ENCODE assay signal across 19 cellular contexts in genomic region chr3:175988401-175988800, GRCh38.
"Had no signal": no experiment of that assay in that cellular context is flagged by ENCODE, and none has a peak within 500 bp of the region (broad histone marks: within the 10 kb centered on the region; RNA-seq: fewer than 3 reads in every experiment).

No MANE protein-coding gene starts in this region.

- H3K27me3 ChIP-seq: colonic mucosa, foreskin keratinocyte, right lobe of liver, testis, tibial nerve, upper lobe of right lung, vagina had no signal

- H3K4me3 ChIP-seq: colonic mucosa, left ventricle myocardium inferior, lower lobe of right lung, psoas muscle, right lobe of liver, testis, tibial nerve, upper lobe of right lung, vagina had no signal

- H3K36me3 ChIP-seq: colonic mucosa, left ventricle myocardium inferior, lower lobe of right lung, right lobe of liver, tibial nerve, upper lobe of right lung, vagina had no signal

- ATAC-seq: foreskin keratinocyte; left cardiac atrium; lower lobe of right lung; psoas muscle; right lobe of liver; stimulated activated naive CD8-positive, alpha-beta T cell treated with anti-CD3 and anti-CD28 coated beads, Interleukin-15, Interleukin-2, amounts not matched to agents 100 U/mL and 50 U/mL, for 24 hours had no signal

- H3K9me3 ChIP-seq: colonic mucosa, psoas muscle, right lobe of liver, testis, upper lobe of right lung, vagina had no signal

- DNase-seq: colonic mucosa; effector CD4-positive, alpha-beta T cell; endodermal cell; foreskin keratinocyte; left cardiac atrium; left ventricle myocardium inferior; lower lobe of right lung; midbrain; naive B cell; psoas muscle; retina; right lobe of liver; stimulated activated CD4-positive, alpha-beta T cell treated with anti-CD3 and anti-CD28 coated beads, Interleukin-4, amount 100 ng/mL, for 1 hour; stimulated activated CD8-positive, alpha-beta memory T cell treated with anti-CD3 and anti-CD28 coated beads, Interleukin-4, amount 100 ng/mL, for 48 hours; stimulated activated naive CD8-positive, alpha-beta T cell treated with anti-CD3 and anti-CD28 coated beads, Interleukin-15, Interleukin-2, amounts not matched to agents 100 U/mL and 50 U/mL, for 24 hours; testis; upper lobe of right lung had no signal

- H3K27ac ChIP-seq: colonic mucosa, foreskin keratinocyte, left ventricle myocardium inferior, lower lobe of right lung, psoas muscle, right lobe of liver, testis, tibial nerve, upper lobe of right lung, vagina had no signal

- H3K4me1 ChIP-seq: colonic mucosa, foreskin keratinocyte, left ventricle myocardium inferior, lower lobe of right lung, psoas muscle, right lobe of liver, testis, tibial nerve, upper lobe of right lung, vagina had no signal
